Comparison of ENCODE assay signal across 10 cellular contexts in genomic region chr10:71920540-71921318, GRCh38. TPM values are rescaled to one million over a fixed set of nuclear protein-coding genes. Genes with fewer than 3 reads are reported as not detected.
A peak's percentile ranks its signal among the peaks of the same experiment; 100 is the strongest.
DNase-seq lines count a peak whose midpoint lies in the region; TF ChIP-seq lines count a peak whose summit lies in the region.
"Had no signal": no experiment of that assay in that cellular context is flagged by ENCODE, and none has a peak within 500 bp of the region (broad histone marks: within the 10 kb centered on the region; RNA-seq: fewer than 3 reads in every experiment).

No MANE protein-coding gene starts in this region.

- no peaks in the 10 kb centered on the region for H3K36me3 ChIP-seq in WERI-Rb-1
- H3K36me3 ChIP-seq in transverse colon: no peaks in the 10 kb centered on the region

- H3K27ac ChIP-seq in WERI-Rb-1 (peak overlapping the region; percentile 54), transverse colon (peak overlapping the region; percentile 73 to 79 (median 78))
- H3K27ac ChIP-seq: parathyroid adenoma had no signal

- TF ChIP-seq CTCF in WERI-Rb-1 (IDR thresholded peaks at IDR 0.05; ENCODE audit: low read depth, low read length): no peak
- TF ChIP-seq CTCF in fibroblast of villous mesenchyme (IDR thresholded peaks at IDR 0.05; ENCODE audit: insufficient read depth, low read depth, low read length): no peak
- TF ChIP-seq CTCF in transverse colon (IDR thresholded peaks at IDR 0.05): no peak

- no peaks in the 10 kb centered on the region for H3K9me3 ChIP-seq in WERI-Rb-1 (ENCODE audit: severe bottlenecking)
- no peaks in the 10 kb centered on the region for H3K9me3 ChIP-seq in transverse colon

- peaks cover 2 to 28% (median 19%) of the 10 kb centered on the region in 4 donors for H3K4me1 ChIP-seq in transverse colon
- H3K4me1 ChIP-seq: parathyroid adenoma had no signal

- TF ChIP-seq EP300 in transverse colon (IDR thresholded peaks at IDR 0.05; ENCODE audit: low read depth): no peak

- WGBS in transverse colon (ENCODE audit: low coverage in 1 of 2), 2 donors: 25 to 33% methylated on average over 1 to 9 of the region's 9 CpGs

- in situ Hi-C loops in transverse colon (cut with MboI; ENCODE audit: low pct_ligation_motif_present in 1 of 4, low pct_unique_long_range_greater_than_20kb in 1 of 4, low sequenced_read_pairs in 3 of 4): loop anchor here in 1 of 4 donors (25.0 kb wide), 1 partner anchor 117 kb away; no protein-coding TSS in a partner anchor

- TF ChIP-seq POLR2A in transverse colon (IDR thresholded peaks at IDR 0.05): no peak

- no peak for DNase-seq in HEK293T (ENCODE audit: extremely low spot score)
- no peak for DNase-seq in WERI-Rb-1
- peak; percentile 91 for DNase-seq in fibroblast of villous mesenchyme (ENCODE audit: low read depth)
- DNase-seq in transverse colon: peak; percentile 67
- no peak for DNase-seq in DMS 273 treated with DMSO at 0.1 percent for 48 hours (lab: John Stamatoyannopoulos, UW)
- DNase-seq in NCI-H526 (lab: John Stamatoyannopoulos, UW): no peak
- no peak for DNase-seq in NCI-H2171 treated with DMSO at 0.1 percent for 48 hours (lab: John Stamatoyannopoulos, UW)
- DNase-seq: SHP77 treated with DMSO at 0.1 percent for 48 hours; stimulated activated naive CD4-positive, alpha-beta T cell treated with Interleukin-2 at 50 U/mL for 16 hours had no signal

- no peaks in the 10 kb centered on the region for H3K27me3 ChIP-seq in WERI-Rb-1 (ENCODE audit: insufficient read depth, low read depth, severe bottlenecking)
- no peaks in the 10 kb centered on the region for H3K27me3 ChIP-seq in transverse colon

- intact Hi-C loops in transverse colon (cut with DNase I; ENCODE audit: low total_unique reads): no loop called here

- H3K4me3 ChIP-seq in WERI-Rb-1 (ENCODE audit: low read depth, low read length) (peak overlapping the region; percentile 16; the same call in 1 of the 2 replicates), fibroblast of villous mesenchyme (ENCODE audit: low read depth, low read length) (peak overlapping the region; percentile 9), transverse colon (peak overlapping the region in 1 of 4 donors; percentile 32)

- CTCF ChIA-PET in HEK293T (lab: Yijun Ruan, JAX): interaction anchor here (0.6 kb wide), 1 partner anchor 17 kb away, joined by 3 read pairs; no protein-coding TSS in a partner anchor

- POLR2A ChIA-PET in HEK293T (lab: Yijun Ruan, JAX): no interaction called here

TF ChIP-seq in HEK293T, 16 proteins besides CTCF, POLR2A, EP300 and RAD21:
- no peak for TF ChIP-seq HDGF (IDR thresholded peaks at IDR 0.05; ENCODE audit: borderline replicate concordance)
- no peak for TF ChIP-seq FOXK2 (IDR thresholded peaks at IDR 0.05)
- 0 out of 2 replicates have a peak, but pooled peaks have one; percentile 2 for TF ChIP-seq PKNOX1 (IDR thresholded peaks at IDR 0.05)

RNA-seq across cellular contexts. Expression of gene CHST3, which starts 43.5 kb away (rescaled TPM):
- total RNA-seq in fibroblast of villous mesenchyme (37.4 and 58.3 TPM in 2 replicates), transverse colon (10 to 100 TPM in 1 of 4 donors, 1 to 10 TPM in 3; 1.6 to 10.5 (median 3.9) TPM)

Comparison
In these comparisons a context has a peak if more than half of its experiments do, and no peak if none do; other contexts are left out.
1. DNase-seq: peak in fibroblast of villous mesenchyme (single experiment) and transverse colon (single experiment); none in HEK293T (single experiment), WERI-Rb-1 (single experiment), DMS 273 treated with DMSO at 0.1 percent for 48 hours (single experiment), NCI-H526 (0 of 2) and NCI-H2171 treated with DMSO at 0.1 percent for 48 hours (single experiment).